13 cellular contexts compared by ENCODE assay signal in genomic region chr1:45864765-45865164, GRCh38.
DNase-seq lines count a peak whose midpoint lies in the region; ATAC-seq and TF ChIP-seq lines count a peak whose summit lies in the region.
"Had no signal": no experiment of that assay in that cellular context is flagged by ENCODE, and none has a peak within 500 bp of the region (broad histone marks: within the 10 kb centered on the region; RNA-seq: fewer than 3 reads in every experiment).

No MANE protein-coding gene starts in this region.

- H3K9me2 ChIP-seq in Karpas-422 (replicated peaks; ENCODE audit: insufficient read depth, low read length), result no peaks in the 10 kb centered on the region

- H4K20me1 ChIP-seq in Karpas-422 (ENCODE audit: insufficient read depth, low read depth, low read length), result no peaks in the 10 kb centered on the region

- H3K27me3 ChIP-seq in BJ (ENCODE audit: control insufficient read depth, insufficient read depth, low read length) (no peaks in the 10 kb centered on the region), Karpas-422 (ENCODE audit: low read length) (no peaks in the 10 kb centered on the region)
- H3K27me3 ChIP-seq: adrenal gland had no signal

- H3K4me3 ChIP-seq in BJ (ENCODE audit: low read depth, low read length) (peak overlapping the region; percentile 37), Karpas-422 (ENCODE audit: low read length) (no peak overlapping the region)

- DNase-seq in BJ (ENCODE audit: low read depth) (no peak), Karpas-422 (no peak), chondrocyte (ENCODE audit: low spot score) (no peak), myocyte (ENCODE audit: low read depth) (peak; percentile 37), left lobe of liver (ENCODE audit: low spot score) (no peak), D341Med (ENCODE audit: low spot score) (no peak), NK-92 (lab: John Stamatoyannopoulos, UW; ENCODE audit: unreplicated experiment) (no peak)
- DNase-seq: adrenal gland; NCI-H1436; stimulated activated CD4-positive, alpha-beta T cell treated with anti-CD3 and anti-CD28 coated beads, Interleukin-12 subunit alpha, Interleukin-12 subunit beta, amount 100 ng/mL, for 4 hours; stimulated activated naive CD4-positive, alpha-beta T cell had no signal

- POLR2A ChIA-PET in BJ (lab: Charles Lee), result no interaction called here

- no peak for ATAC-seq in left lobe of liver
- ATAC-seq in GM21515 (IDR thresholded peaks at IDR 0.05; ENCODE audit: unreplicated experiment), result no peak
- ATAC-seq: HCT116 had no signal

- no peaks in the 10 kb centered on the region for H3K36me3 Mint-ChIP-seq in chondrocyte (ENCODE audit: low read depth)

- H3K27me3 Mint-ChIP-seq in chondrocyte (ENCODE audit: low read depth), result no peaks in the 10 kb centered on the region

- no peaks in the 10 kb centered on the region for H3K9me3 ChIP-seq in Karpas-422 (ENCODE audit: low read length)
- H3K9me3 ChIP-seq: adrenal gland had no signal

- CTCF ChIA-PET in BJ (lab: Yijun Ruan, JAX), result interaction anchor here (0.7 to 2.1 kb wide), 2 partner anchors 10 to 534 kb away, joined by 3 to 6 read pairs; no protein-coding TSS in a partner anchor

- H3K4me2 ChIP-seq in Karpas-422 (ENCODE audit: low read depth, low read length, poor library complexity, severe bottlenecking), result peak overlapping the region; percentile 40

- H3K27ac ChIP-seq in Karpas-422 (ENCODE audit: low read length), result peak overlapping the region; percentile 79
- H3K27ac ChIP-seq: adrenal gland had no signal

- H3K4me1 Mint-ChIP-seq in chondrocyte (ENCODE audit: low read depth), result peaks cover 29% of the 10 kb centered on the region

- H3K79me2 ChIP-seq in Karpas-422 (ENCODE audit: low read length), result peaks cover 98% of the 10 kb centered on the region

- H2AFZ ChIP-seq in Karpas-422 (ENCODE audit: low read length), result no peak overlapping the region

- no peak overlapping the region for H3K9ac ChIP-seq in Karpas-422 (ENCODE audit: low read length)

- H3K9me3 Mint-ChIP-seq in chondrocyte (ENCODE audit: low read depth), result no peaks in the 10 kb centered on the region

- TF ChIP-seq CTCF in BJ (IDR thresholded peaks at IDR 0.05; ENCODE audit: insufficient read depth, low read depth, low read length) (no peak), chondrocyte (IDR thresholded peaks at IDR 0.05) (no peak)

- H3K27ac Mint-ChIP-seq in chondrocyte (ENCODE audit: unreplicated experiment), result no peak overlapping the region

- H3K36me3 ChIP-seq in BJ (ENCODE audit: control insufficient read depth, insufficient read depth, low read length) (no peaks in the 10 kb centered on the region), Karpas-422 (ENCODE audit: insufficient read depth, low read length) (no peaks in the 10 kb centered on the region)
- H3K36me3 ChIP-seq: adrenal gland had no signal

- H3K4me3 Mint-ChIP-seq in chondrocyte (ENCODE audit: unreplicated experiment), result peak overlapping the region; percentile 52

- H3K4me1 ChIP-seq in Karpas-422 (ENCODE audit: low read length), result peaks cover 80% of the 10 kb centered on the region
